In genomic region chr12:68231229-68231628, GRCh38 we compare ENCODE assay signal across 19 cellular contexts. TPM values are rescaled to one million over a fixed set of nuclear protein-coding genes. Genes with fewer than 3 reads are reported as not detected.
A peak's percentile ranks its signal among the peaks of the same experiment; 100 is the strongest.
DNase-seq lines count a peak whose midpoint lies in the region; ATAC-seq and TF ChIP-seq lines count a peak whose summit lies in the region.
"Had no signal": no experiment of that assay in that cellular context is flagged by ENCODE, and none has a peak within 500 bp of the region (broad histone marks: within the 10 kb centered on the region; RNA-seq: fewer than 3 reads in every experiment).

No MANE protein-coding gene starts in this region.

- no peaks in the 10 kb centered on the region for H4K20me1 ChIP-seq in OCI-LY3 (ENCODE audit: insufficient read depth, low read length)

- no peaks in the 10 kb centered on the region for H3K9me3 ChIP-seq in OCI-LY3 (ENCODE audit: insufficient read depth, low read length)
- no peaks in the 10 kb centered on the region for H3K9me3 ChIP-seq in CD8-positive, alpha-beta memory T cell (ENCODE audit: low read length)
- H3K9me3 ChIP-seq: Peyer's patch had no signal

- H3K4me2 ChIP-seq in OCI-LY3 (ENCODE audit: low read length) = peak overlapping the region; percentile 14; the same call in 1 of the 2 replicates

- TF ChIP-seq CTCF in OCI-LY3 (IDR thresholded peaks at IDR 0.05; ENCODE audit: low read depth, low read length) (no peak), osteocyte (IDR thresholded peaks at IDR 0.05) (no peak)

- H3K36me3 Mint-ChIP-seq in activated T-cell treated with anti-CD3 and anti-CD28 coated beads, Interleukin-2, amount 50 U/mL, for 72 hours (ENCODE audit: insufficient read depth in 2 of 2) = no peaks in the 10 kb centered on the region
- peaks cover 1% of the 10 kb centered on the region for H3K36me3 Mint-ChIP-seq in activated T-cell treated with anti-CD3 and anti-CD28 coated beads, Interleukin-2, amount 50 U/mL, for 4 hours (ENCODE audit: insufficient read depth)
- no peaks in the 10 kb centered on the region for H3K36me3 Mint-ChIP-seq in osteocyte (ENCODE audit: unreplicated experiment)
- peaks cover 0 to 2% (median 0%) of the 10 kb centered on the region in 3 donors for H3K36me3 Mint-ChIP-seq in CD8-positive, alpha-beta memory T cell
- H3K36me3 Mint-ChIP-seq: CD4-positive, CD25-positive, alpha-beta regulatory T cell had no signal

- H3K9ac ChIP-seq in OCI-LY3 (ENCODE audit: low read length) = no peak overlapping the region

- peaks cover 28% of the 10 kb centered on the region for H3K4me1 Mint-ChIP-seq in activated T-cell treated with anti-CD3 and anti-CD28 coated beads, Interleukin-2, amount 50 U/mL, for 72 hours (ENCODE audit: low read depth)
- H3K4me1 Mint-ChIP-seq in activated T-cell treated with anti-CD3 and anti-CD28 coated beads, Interleukin-2, amount 50 U/mL, for 4 hours (ENCODE audit: low read depth) = peaks cover 19% of the 10 kb centered on the region
- H3K4me1 Mint-ChIP-seq in osteocyte (ENCODE audit: unreplicated experiment) = peaks cover under 1% of the 10 kb centered on the region
- H3K4me1 Mint-ChIP-seq in CD8-positive, alpha-beta memory T cell = peaks cover 8 to 23% (median 15%) of the 10 kb centered on the region in 3 donors

- no peaks in the 10 kb centered on the region for H3K36me3 ChIP-seq in OCI-LY3 (replicated peaks; ENCODE audit: low read depth, low read length)
- H3K36me3 ChIP-seq in CD8-positive, alpha-beta memory T cell (ENCODE audit: insufficient read depth, low read length) = no peaks in the 10 kb centered on the region
- H3K36me3 ChIP-seq: Peyer's patch had no signal

- no peaks in the 10 kb centered on the region for H3K9me3 Mint-ChIP-seq in activated T-cell treated with anti-CD3 and anti-CD28 coated beads, Interleukin-2, amount 50 U/mL, for 72 hours
- H3K9me3 Mint-ChIP-seq in activated T-cell treated with anti-CD3 and anti-CD28 coated beads, Interleukin-2, amount 50 U/mL, for 4 hours = no peaks in the 10 kb centered on the region
- H3K9me3 Mint-ChIP-seq in osteocyte (ENCODE audit: unreplicated experiment) = no peaks in the 10 kb centered on the region
- no peaks in the 10 kb centered on the region for H3K9me3 Mint-ChIP-seq in CD8-positive, alpha-beta memory T cell
- H3K9me3 Mint-ChIP-seq: CD4-positive, CD25-positive, alpha-beta regulatory T cell; H9 had no signal

- DNase-seq in activated T-cell treated with anti-CD3 and anti-CD28 coated beads, Interleukin-2, amount 50 U/mL, for 72 hours = no peak
- DNase-seq in activated T-cell treated with anti-CD3 and anti-CD28 coated beads, Interleukin-2, amount 50 U/mL, for 4 hours = no peak
- DNase-seq in osteocyte (ENCODE audit: extremely low spot score, unreplicated experiment) (no peak), NCI-H524 (lab: John Stamatoyannopoulos, UW) (no peak)
- DNase-seq in CD8-positive, alpha-beta memory T cell = no peak
- DNase-seq: ACHN; CD4-positive, CD25-positive, alpha-beta regulatory T cell; DMS79; H9; NCI-H1092 treated with DMSO at 0.1 percent for 48 hours; NCI-H1694; NCI-H2107; NCI-H82; Peyer's patch; Right ventricle myocardium superior had no signal

- H3K79me2 ChIP-seq in OCI-LY3 (ENCODE audit: low read length) = no peaks in the 10 kb centered on the region

- H3K27me3 Mint-ChIP-seq in activated T-cell treated with anti-CD3 and anti-CD28 coated beads, Interleukin-2, amount 50 U/mL, for 72 hours (ENCODE audit: low read depth) = peaks cover 19% of the 10 kb centered on the region
- H3K27me3 Mint-ChIP-seq in activated T-cell treated with anti-CD3 and anti-CD28 coated beads, Interleukin-2, amount 50 U/mL, for 4 hours (ENCODE audit: low read depth) = peaks cover 1% of the 10 kb centered on the region
- H3K27me3 Mint-ChIP-seq in osteocyte (ENCODE audit: unreplicated experiment) = peaks cover 22% of the 10 kb centered on the region
- peaks cover 0 to 3% of the 10 kb centered on the region in 2 donors for H3K27me3 Mint-ChIP-seq in CD8-positive, alpha-beta memory T cell
- H3K27me3 Mint-ChIP-seq: CD4-positive, CD25-positive, alpha-beta regulatory T cell had no signal

- no peak overlapping the region for H3K27ac ChIP-seq in OCI-LY3 (ENCODE audit: low read length)
- H3K27ac ChIP-seq in CD8-positive, alpha-beta memory T cell (ENCODE audit: low read depth, low read length) = no peak overlapping the region
- H3K27ac ChIP-seq: Peyer's patch had no signal

- H3K4me1 ChIP-seq in OCI-LY3 (ENCODE audit: low read length) = peaks cover 12% of the 10 kb centered on the region
- peaks cover 5% of the 10 kb centered on the region for H3K4me1 ChIP-seq in CD8-positive, alpha-beta memory T cell (ENCODE audit: insufficient read depth, low read length)
- H3K4me1 ChIP-seq: Peyer's patch had no signal

- H3K27ac Mint-ChIP-seq in activated T-cell treated with anti-CD3 and anti-CD28 coated beads, Interleukin-2, amount 50 U/mL, for 72 hours = no peak overlapping the region
- H3K27ac Mint-ChIP-seq in osteocyte (ENCODE audit: unreplicated experiment) = peak overlapping the region; percentile 33
- no peak overlapping the region for H3K27ac Mint-ChIP-seq in CD8-positive, alpha-beta memory T cell
- H3K27ac Mint-ChIP-seq: CD4-positive, CD25-positive, alpha-beta regulatory T cell; H9 had no signal

- POLR2A ChIA-PET in CD8-positive, alpha-beta memory T cell (lab: Charles Lee) = no interaction called here

- CTCF ChIA-PET in CD8-positive, alpha-beta memory T cell (lab: Charles Lee) = interaction anchor here (1.9 to 4.2 kb wide), 2 partner anchors 8 to 190 kb away, joined by 4 to 25 read pairs; no protein-coding TSS in a partner anchor

- H3K27me3 ChIP-seq in OCI-LY3 (ENCODE audit: low read depth, low read length) = peaks cover 5% of the 10 kb centered on the region; the same call in 1 of the 2 replicates
- H3K27me3 ChIP-seq in CD8-positive, alpha-beta memory T cell (ENCODE audit: insufficient read depth, low read length, poor library complexity, severe bottlenecking) = no peaks in the 10 kb centered on the region
- H3K27me3 ChIP-seq: Peyer's patch had no signal

- H3K4me3 ChIP-seq in OCI-LY3 (ENCODE audit: low read length) = no peak overlapping the region
- no peak overlapping the region for H3K4me3 ChIP-seq in CD8-positive, alpha-beta memory T cell (ENCODE audit: low read length)
- H3K4me3 ChIP-seq: Peyer's patch had no signal

- no peak overlapping the region for H3K4me3 Mint-ChIP-seq in activated T-cell treated with anti-CD3 and anti-CD28 coated beads, Interleukin-2, amount 50 U/mL, for 72 hours
- H3K4me3 Mint-ChIP-seq in activated T-cell treated with anti-CD3 and anti-CD28 coated beads, Interleukin-2, amount 50 U/mL, for 4 hours = no peak overlapping the region
- H3K4me3 Mint-ChIP-seq in osteocyte (ENCODE audit: unreplicated experiment) = no peak overlapping the region
- no peak overlapping the region for H3K4me3 Mint-ChIP-seq in CD8-positive, alpha-beta memory T cell
- H3K4me3 Mint-ChIP-seq: CD4-positive, CD25-positive, alpha-beta regulatory T cell; H9 had no signal

- no peak overlapping the region for H2AFZ ChIP-seq in OCI-LY3 (ENCODE audit: low read depth, low read length)

- ATAC-seq in activated T-cell treated with anti-CD3 and anti-CD28 coated beads, Interleukin-2, amount 50 U/mL, for 72 hours (replicated peaks in 1 of 2) = peak; percentile 60 to 62
- ATAC-seq in activated T-cell treated with anti-CD3 and anti-CD28 coated beads, Interleukin-2, amount 50 U/mL, for 4 hours = no peak
- ATAC-seq in GM18867 (IDR thresholded peaks at IDR 0.05; ENCODE audit: unreplicated experiment) = peak; percentile 62
- no peak for ATAC-seq in HG03097 (IDR thresholded peaks at IDR 0.05; ENCODE audit: low FRiP score, unreplicated experiment)

RNA-seq across cellular contexts. Expression of gene IL26, which starts 5.6 kb away (rescaled TPM):
- total RNA-seq in activated T-cell treated with anti-CD3 and anti-CD28 coated beads, Interleukin-2, amount 50 U/mL, for 72 hours = 1 to 10 TPM in 1 of 2 donors, under 1 TPM in 1; 0.53 to 1.6 TPM
- 1 to 10 TPM in 1 of 3 donors, under 1 TPM in 2; 0.28 to 2.6 (median 0.84) TPM for total RNA-seq in activated T-cell treated with anti-CD3 and anti-CD28 coated beads, Interleukin-2, amount 50 U/mL, for 4 hours
- total RNA-seq in osteocyte = 0.34 TPM in 1 of 2 replicates, not detected in the other
- total RNA-seq in CD8-positive, alpha-beta memory T cell = under 1 TPM; 0.88 to 1.00 TPM
- 0.28 TPM for polyA plus RNA-seq in CD8-positive, alpha-beta memory T cell
- total RNA-seq: CD4-positive, CD25-positive, alpha-beta regulatory T cell; G401; H9; Peyer's patch; Right ventricle myocardium superior had no signal

RNA-seq across cellular contexts. Expression of gene IL22, which starts 22.2 kb away (rescaled TPM):
- total RNA-seq in activated T-cell treated with anti-CD3 and anti-CD28 coated beads, Interleukin-2, amount 50 U/mL, for 72 hours = 1 to 10 TPM in 1 of 2 donors, under 1 TPM in 1; 0.89 to 5.4 TPM
- 1 to 10 TPM; 1.2 to 6.0 (median 1.5) TPM for total RNA-seq in activated T-cell treated with anti-CD3 and anti-CD28 coated beads, Interleukin-2, amount 50 U/mL, for 4 hours
- total RNA-seq in osteocyte = not detected in 2 replicates
- total RNA-seq in CD8-positive, alpha-beta memory T cell = under 1 TPM; 0.46 to 0.64 TPM
- not detected for polyA plus RNA-seq in CD8-positive, alpha-beta memory T cell
- total RNA-seq: CD4-positive, CD25-positive, alpha-beta regulatory T cell; G401; H9; Peyer's patch; Right ventricle myocardium superior had no signal
- polyA plus RNA-seq: CD4-positive, CD25-positive, alpha-beta regulatory T cell had no signal

Comparison
In these comparisons a context has a peak if more than half of its experiments do, and no peak if none do; other contexts are left out.
1. ATAC-seq: peak in activated T-cell treated with anti-CD3 and anti-CD28 coated beads, Interleukin-2, amount 50 U/mL, for 72 hours (2 of 2) and GM18867 (single experiment); none in activated T-cell treated with anti-CD3 and anti-CD28 coated beads, Interleukin-2, amount 50 U/mL, for 4 hours (0 of 2) and HG03097 (single experiment).